ENCODE assay signal across 8 cellular contexts in genomic region chr19:13731147-13731964, GRCh38. TPM values are rescaled to one million over a fixed set of nuclear protein-coding genes. Genes with fewer than 3 reads are reported as not detected.
DNase-seq lines count a peak whose midpoint lies in the region; ATAC-seq and TF ChIP-seq lines count a peak whose summit lies in the region.

No MANE protein-coding gene starts in this region.

- peaks cover 26 to 56% (median 35%) of the 10 kb centered on the region in 10 experiments for H3K4me1 ChIP-seq in BLaER1 treated with 17β-estradiol and CSF1 and Interleukin-3, amounts not matched to agents 10 nM and 100 nM
- H3K4me1 ChIP-seq in left lung = peaks cover 11 to 28% of the 10 kb centered on the region in 2 donors

- H3K4me2 ChIP-seq in BLaER1 treated with 17β-estradiol and CSF1 and Interleukin-3, amounts not matched to agents 10 nM and 100 nM = peak overlapping the region; percentile 88 to 99 (median 94)

- ATAC-seq in GM19351 (IDR thresholded peaks at IDR 0.05; ENCODE audit: unreplicated experiment) = peak; percentile 92
- peak; percentile 98 for ATAC-seq in HG03521 (IDR thresholded peaks at IDR 0.05; ENCODE audit: unreplicated experiment)
- ATAC-seq in left lung = peak; percentile 99

- H3K4me3 ChIP-seq in BLaER1 treated with 17β-estradiol and CSF1 and Interleukin-3, amounts not matched to agents 10 nM and 100 nM = peak overlapping the region; percentile 56 to 72 (median 64)
- H3K4me3 ChIP-seq in left lung = peak overlapping the region; percentile 47 to 48

- H4K20me1 ChIP-seq in BLaER1 treated with 17β-estradiol and CSF1 and Interleukin-3, amounts not matched to agents 10 nM and 100 nM = no peaks in the 10 kb centered on the region

- H3K27me3 ChIP-seq in BLaER1 treated with 17β-estradiol and CSF1 and Interleukin-3, amounts not matched to agents 10 nM and 100 nM = no peaks in the 10 kb centered on the region
- H3K27me3 ChIP-seq in left lung = no peaks in the 10 kb centered on the region

- peaks cover 0 to 12% (median 3%) of the 10 kb centered on the region in 11 experiments; a peak in 4 of 22 replicates for H3K36me3 ChIP-seq in BLaER1 treated with 17β-estradiol and CSF1 and Interleukin-3, amounts not matched to agents 10 nM and 100 nM
- H3K36me3 ChIP-seq in left lung = no peaks in the 10 kb centered on the region

- DNase-seq in NCI-H748 (lab: John Stamatoyannopoulos, UW; ENCODE audit: unreplicated experiment) = peak; percentile 95
- peak; percentile 91 to 92 for DNase-seq in activated CD4-positive, alpha-beta T cell treated with anti-CD3 and anti-CD28 coated beads, Interleukin-2, amount 50 U/mL, for 4 hours
- peak; percentile 97 for DNase-seq in dermis blood vessel endothelial cell
- DNase-seq in left lung = peak; percentile 96 to 100
- peak; percentile 85 for DNase-seq in stimulated activated CD4-positive, alpha-beta T cell treated with anti-CD3 and anti-CD28 coated beads, Interleukin-2, amount 100 ng/mL, for 4 hours (ENCODE audit: low read depth)

- peak overlapping the region; percentile 76 to 95 (median 88) for H3K27ac ChIP-seq in BLaER1 treated with 17β-estradiol and CSF1 and Interleukin-3, amounts not matched to agents 10 nM and 100 nM
- H3K27ac ChIP-seq in left lung = peak overlapping the region; percentile 91

- intact Hi-C loops in left lung (cut with DNase I) = no loop called here

- no peaks in the 10 kb centered on the region for H3K9me3 ChIP-seq in BLaER1 treated with 17β-estradiol and CSF1 and Interleukin-3, amounts not matched to agents 10 nM and 100 nM (replicated peaks in 1 of 11)
- H3K9me3 ChIP-seq in left lung = no peaks in the 10 kb centered on the region

- H3K9ac ChIP-seq in BLaER1 treated with 17β-estradiol and CSF1 and Interleukin-3, amounts not matched to agents 10 nM and 100 nM = peak overlapping the region; percentile 71 to 92 (median 84)

- no peak for TF ChIP-seq CTCF in left lung (IDR thresholded peaks at IDR 0.05)

RNA-seq across cellular contexts. Expression of gene MRI1, which starts 33.0 kb away (rescaled TPM):
- total RNA-seq in dermis blood vessel endothelial cell (51.8 and 58.0 TPM in 2 replicates), left lung (10 to 100 TPM; 29.0 TPM)

RNA-seq across cellular contexts. Expression of gene C19orf53, which starts 42.9 kb away (rescaled TPM):
- total RNA-seq in dermis blood vessel endothelial cell (34.0 and 59.1 TPM in 2 replicates), left lung (10 to 100 TPM; 64.8 to 77.0 TPM)

Comparison
In these comparisons a context has a peak if more than half of its experiments do, and no peak if none do; other contexts are left out.
1. Peak in every context shown above with its lines: DNase-seq, ATAC-seq, H3K4me3 ChIP-seq and H3K27ac ChIP-seq.